In genomic region chr21:35825954-35826353, GRCh38 we compare ENCODE assay signal across 29 cellular contexts.
"Had no signal": no experiment of that assay in that cellular context is flagged by ENCODE, and none has a peak within 500 bp of the region (broad histone marks: within the 10 kb centered on the region; RNA-seq: fewer than 3 reads in every experiment).

No MANE protein-coding gene starts in this region.

- H2AFZ ChIP-seq: hepatocyte had no signal

- FAIRE-seq: bronchial epithelial cell, TTC549 had no signal

- H3K4me1 ChIP-seq: ascending aorta, gastroesophageal sphincter, heart right ventricle had no signal

- H3K4me2 ChIP-seq: hepatocyte had no signal

- H3K9me3 ChIP-seq: ascending aorta, esophagus squamous epithelium, gastroesophageal sphincter had no signal

- H3K4me3 ChIP-seq: ascending aorta, coronary artery, dorsolateral prefrontal cortex, esophagus squamous epithelium, gastroesophageal sphincter, heart right ventricle, hepatocyte had no signal

- DNase-seq: activated CD4-positive, alpha-beta memory T cell treated with anti-CD3 and anti-CD28 coated beads, Interleukin-2, amount 10 ng/mL, durations not matched to agents 7 days and 5 days; activated CD4-positive, alpha-beta T cell treated with anti-CD3 and anti-CD28 coated beads for 1 hour; activated CD4-positive, alpha-beta T cell treated with anti-CD3 and anti-CD28 coated beads for 4 hours; activated CD4-positive, alpha-beta T cell treated with anti-CD3 and anti-CD28 coated beads, Interleukin-2, amount 10 ng/mL, durations not matched to agents 7 days and 5 days; activated CD4-positive, alpha-beta T cell treated with anti-CD3 and anti-CD28 coated beads, Interleukin-2, amount 50 U/mL, for 4 hours; activated CD8-positive, alpha-beta memory T cell treated with anti-CD3 and anti-CD28 coated beads, Interleukin-2, amount 50 U/mL, for 48 hours; activated gamma-delta T cell; activated naive CD4-positive, alpha-beta T cell; activated naive CD4-positive, alpha-beta T cell treated with anti-CD3 and anti-CD28 coated beads, Interleukin-2, amount 10 ng/mL, durations not matched to agents 7 days and 5 days; activated naive CD8-positive, alpha-beta T cell treated with anti-CD3 and anti-CD28 coated beads, Interleukin-2, amount 10 ng/mL, durations not matched to agents 7 days and 5 days; activated T-cell treated with anti-CD3 and anti-CD28 coated beads for 4 hours; activated T-cell treated with anti-CD3 and anti-CD28 coated beads, Interleukin-2, amount 50 U/mL, for 24 hours; activated T-cell treated with anti-CD3 and anti-CD28 coated beads, Interleukin-2, amount 50 U/mL, for 72 hours; dorsolateral prefrontal cortex; effector memory CD4-positive, alpha-beta T cell; endodermal cell; esophagus squamous epithelium; foreskin melanocyte; heart right ventricle; T-helper 2 cell had no signal

- ATAC-seq: activated naive CD4-positive, alpha-beta T cell treated with anti-CD3 and anti-CD28 coated beads, Interleukin-2, amount 50 U/mL, for 72 hours; activated T-cell treated with anti-CD3 and anti-CD28 coated beads, Interleukin-2, amount 50 U/mL, for 72 hours; gastroesophageal sphincter; heart right ventricle; WTC11 had no signal

- H3K79me2 ChIP-seq: hepatocyte had no signal

- H3K27me3 ChIP-seq: ascending aorta, esophagus squamous epithelium, hepatocyte had no signal

- H3K27ac ChIP-seq: ascending aorta, coronary artery, dorsolateral prefrontal cortex, gastroesophageal sphincter, heart right ventricle, hepatocyte, VCaP had no signal

- H3K36me3 ChIP-seq: ascending aorta, esophagus squamous epithelium, gastroesophageal sphincter, heart right ventricle had no signal
